1 cellular context compared by ENCODE assay signal in genomic region chr17:72340836-72341235, GRCh38.
A peak's percentile ranks its signal among the peaks of the same experiment; 100 is the strongest.
TF ChIP-seq lines count a peak whose summit lies in the region.

No MANE protein-coding gene starts in this region.

TF ChIP-seq in HepG2, 621 proteins besides CTCF, POLR2A, EP300 and RAD21 (continued from another document and continues in another):
- no peak for TF ChIP-seq PRDM15 (CRISPR knock-in tag; IDR thresholded peaks at IDR 0.05)
- peak; percentile 32; the same call in 1 of the 2 replicates for TF ChIP-seq BCL6 (CRISPR knock-in tag; IDR thresholded peaks at IDR 0.05)
- TF ChIP-seq ZFY (CRISPR knock-in tag; IDR thresholded peaks at IDR 0.05): 0 out of 2 replicates have a peak, but pooled peaks have one; percentile 12
- 0 out of 2 replicates have a peak, but pooled peaks have one; percentile 60 for TF ChIP-seq RCOR2 (CRISPR knock-in tag; IDR thresholded peaks at IDR 0.05)
- peak; percentile 50; the same call in 1 of the 2 replicates for TF ChIP-seq ZNF317 (CRISPR knock-in tag; IDR thresholded peaks at IDR 0.05)
- no peak for TF ChIP-seq HIVEP1 (CRISPR knock-in tag; IDR thresholded peaks at IDR 0.05)
- TF ChIP-seq ZNF260 (CRISPR knock-in tag; IDR thresholded peaks at IDR 0.05; ENCODE audit: borderline replicate concordance, low read depth): no peak
- TF ChIP-seq ZBTB4 (CRISPR knock-in tag; IDR thresholded peaks at IDR 0.05; ENCODE audit: borderline replicate concordance): no peak
- no peak for TF ChIP-seq SIN3B (IDR thresholded peaks at IDR 0.05; ENCODE audit: low read length)
- TF ChIP-seq LCORL (IDR thresholded peaks at IDR 0.05): no peak
- peak; percentile 29; the same call in 1 of the 2 replicates for TF ChIP-seq LCORL (CRISPR knock-in tag; IDR thresholded peaks at IDR 0.05)
- TF ChIP-seq ZMYM4 (CRISPR knock-in tag; IDR thresholded peaks at IDR 0.05): 0 out of 2 replicates have a peak, but pooled peaks have one; percentile 18
- TF ChIP-seq PRMT3 (CRISPR knock-in tag; IDR thresholded peaks at IDR 0.05; ENCODE audit: borderline replicate concordance, low read depth): no peak
- TF ChIP-seq ZFAT (CRISPR knock-in tag; conservative IDR thresholded peaks at IDR 0.05): no peak
- TF ChIP-seq, protein P1, sequence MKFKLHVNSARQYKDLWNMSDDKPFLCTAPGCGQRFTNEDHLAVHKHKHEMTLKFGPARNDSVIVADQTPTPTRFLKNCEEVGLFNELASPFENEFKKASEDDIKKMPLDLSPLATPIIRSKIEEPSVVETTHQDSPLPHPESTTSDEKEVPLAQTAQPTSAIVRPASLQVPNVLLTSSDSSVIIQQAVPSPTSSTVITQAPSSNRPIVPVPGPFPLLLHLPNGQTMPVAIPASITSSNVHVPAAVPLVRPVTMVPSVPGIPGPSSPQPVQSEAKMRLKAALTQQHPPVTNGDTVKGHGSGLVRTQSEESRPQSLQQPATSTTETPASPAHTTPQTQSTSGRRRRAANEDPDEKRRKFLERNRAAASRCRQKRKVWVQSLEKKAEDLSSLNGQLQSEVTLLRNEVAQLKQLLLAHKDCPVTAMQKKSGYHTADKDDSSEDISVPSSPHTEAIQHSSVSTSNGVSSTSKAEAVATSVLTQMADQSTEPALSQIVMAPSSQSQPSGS (CRISPR knock-in tag; IDR thresholded peaks at IDR 0.05): peak; percentile 23; the same call in 1 of the 2 replicates
- peak; percentile 74 for TF ChIP-seq FOSL2 (CRISPR knock-in tag; IDR thresholded peaks at IDR 0.05)
- no peak for TF ChIP-seq MBNL3 (CRISPR knock-in tag; conservative IDR thresholded peaks at IDR 0.05)
- no peak for TF ChIP-seq MAF1 (CRISPR knock-in tag; IDR thresholded peaks at IDR 0.05; ENCODE audit: borderline replicate concordance)
- peak; percentile 51; the same call in 1 of the 2 replicates for TF ChIP-seq CEBPB (IDR thresholded peaks at IDR 0.05; ENCODE audit: borderline replicate concordance, low read depth, low read length)
- TF ChIP-seq, protein P2, sequence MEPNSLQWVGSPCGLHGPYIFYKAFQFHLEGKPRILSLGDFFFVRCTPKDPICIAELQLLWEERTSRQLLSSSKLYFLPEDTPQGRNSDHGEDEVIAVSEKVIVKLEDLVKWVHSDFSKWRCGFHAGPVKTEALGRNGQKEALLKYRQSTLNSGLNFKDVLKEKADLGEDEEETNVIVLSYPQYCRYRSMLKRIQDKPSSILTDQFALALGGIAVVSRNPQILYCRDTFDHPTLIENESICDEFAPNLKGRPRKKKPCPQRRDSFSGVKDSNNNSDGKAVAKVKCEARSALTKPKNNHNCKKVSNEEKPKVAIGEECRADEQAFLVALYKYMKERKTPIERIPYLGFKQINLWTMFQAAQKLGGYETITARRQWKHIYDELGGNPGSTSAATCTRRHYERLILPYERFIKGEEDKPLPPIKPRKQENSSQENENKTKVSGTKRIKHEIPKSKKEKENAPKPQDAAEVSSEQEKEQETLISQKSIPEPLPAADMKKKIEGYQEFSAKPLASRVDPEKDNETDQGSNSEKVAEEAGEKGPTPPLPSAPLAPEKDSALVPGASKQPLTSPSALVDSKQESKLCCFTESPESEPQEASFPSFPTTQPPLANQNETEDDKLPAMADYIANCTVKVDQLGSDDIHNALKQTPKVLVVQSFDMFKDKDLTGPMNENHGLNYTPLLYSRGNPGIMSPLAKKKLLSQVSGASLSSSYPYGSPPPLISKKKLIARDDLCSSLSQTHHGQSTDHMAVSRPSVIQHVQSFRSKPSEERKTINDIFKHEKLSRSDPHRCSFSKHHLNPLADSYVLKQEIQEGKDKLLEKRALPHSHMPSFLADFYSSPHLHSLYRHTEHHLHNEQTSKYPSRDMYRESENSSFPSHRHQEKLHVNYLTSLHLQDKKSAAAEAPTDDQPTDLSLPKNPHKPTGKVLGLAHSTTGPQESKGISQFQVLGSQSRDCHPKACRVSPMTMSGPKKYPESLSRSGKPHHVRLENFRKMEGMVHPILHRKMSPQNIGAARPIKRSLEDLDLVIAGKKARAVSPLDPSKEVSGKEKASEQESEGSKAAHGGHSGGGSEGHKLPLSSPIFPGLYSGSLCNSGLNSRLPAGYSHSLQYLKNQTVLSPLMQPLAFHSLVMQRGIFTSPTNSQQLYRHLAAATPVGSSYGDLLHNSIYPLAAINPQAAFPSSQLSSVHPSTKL (CRISPR knock-in tag; IDR thresholded peaks at IDR 0.05): peak; percentile 83
- TF ChIP-seq ZNF644 (CRISPR knock-in tag; IDR thresholded peaks at IDR 0.05; ENCODE audit: low read depth): no peak
- peak; percentile 68; the same call in 1 of the 2 replicates for TF ChIP-seq HOXA3 (CRISPR knock-in tag; IDR thresholded peaks at IDR 0.05)
- TF ChIP-seq ARID4A (CRISPR knock-in tag; IDR thresholded peaks at IDR 0.05; ENCODE audit: borderline replicate concordance): no peak
- TF ChIP-seq E2F1 (CRISPR knock-in tag; IDR thresholded peaks at IDR 0.05): no peak
- TF ChIP-seq RORA (CRISPR knock-in tag; IDR thresholded peaks at IDR 0.05): 0 out of 2 replicates have a peak, but pooled peaks have one; percentile 34
- TF ChIP-seq HOXA5 (CRISPR knock-in tag; IDR thresholded peaks at IDR 0.05): 0 out of 2 replicates have a peak, but pooled peaks have one; percentile 38
- peak; percentile 80; the same call in 1 of the 2 replicates for TF ChIP-seq ZBTB38 (CRISPR knock-in tag; IDR thresholded peaks at IDR 0.05)
- TF ChIP-seq ZNF788 (CRISPR knock-in tag; IDR thresholded peaks at IDR 0.05; ENCODE audit: borderline replicate concordance): no peak
- no peak for TF ChIP-seq MAZ (IDR thresholded peaks at IDR 0.05; ENCODE audit: borderline replicate concordance, low read depth, low read length)
- TF ChIP-seq MAZ (CRISPR knock-in tag; IDR thresholded peaks at IDR 0.05; ENCODE audit: low read depth): no peak
- TF ChIP-seq HNRNPL (IDR thresholded peaks at IDR 0.05; ENCODE audit: low read depth, low read length): no peak
- 0 out of 2 replicates have a peak, but pooled peaks have one; percentile 19 for TF ChIP-seq DRAP1 (CRISPR knock-in tag; IDR thresholded peaks at IDR 0.05)
- no peak for TF ChIP-seq FOSL1 (CRISPR knock-in tag; IDR thresholded peaks at IDR 0.05; ENCODE audit: borderline replicate concordance)
